ENCODE assay signal across 8 cellular contexts in genomic region chr7:130875265-130875741, GRCh38.
DNase-seq lines count a peak whose midpoint lies in the region; ATAC-seq and TF ChIP-seq lines count a peak whose summit lies in the region.

No MANE protein-coding gene starts in this region.

- ATAC-seq in IMR-90 (ENCODE audit: low read depth) (peak; percentile 12; the same call in 1 of the 2 replicates), HG03039 (IDR thresholded peaks at IDR 0.05; ENCODE audit: unreplicated experiment) (no peak), GM21529 (IDR thresholded peaks at IDR 0.05; ENCODE audit: unreplicated experiment) (no peak)

- peak overlapping the region; percentile 56; the same call in 1 of the 2 replicates for H3K27ac ChIP-seq in IMR-90 (ENCODE audit: insufficient read depth, low read length)
- H3K27ac ChIP-seq in neutrophil: no peak overlapping the region

- H4K20me1 ChIP-seq in IMR-90 (ENCODE audit: insufficient read depth, low read length): peaks cover 73% of the 10 kb centered on the region

- H3K4me1 ChIP-seq in IMR-90 (ENCODE audit: control insufficient read depth, insufficient read depth, low read length) (peaks cover 24% of the 10 kb centered on the region), neutrophil (ENCODE audit: control insufficient read depth in 1 of 2, insufficient read depth in 1 of 2, low read depth in 1 of 2, low read length in 1 of 2) (peaks cover 0 to 8% of the 10 kb centered on the region in 2 experiments)

- WGBS in IMR-90 (ENCODE audit: extremely low coverage in 2 of 2, insufficient read length in 1 of 2), 2 experiments: 20% methylated on average over 1 of the region's 6 CpGs; no CpG with 5 or more reads in 1 of the 2 experiments

- H3K14ac ChIP-seq in IMR-90 (replicated peaks; ENCODE audit: low read depth, low read length): 0 out of 2 replicates have a peak overlapping the region, but pooled peaks have one; percentile 3

- no peak overlapping the region for H3K27ac Mint-ChIP-seq in activated CD4-positive, alpha-beta T cell treated with anti-CD3 and anti-CD28 coated beads, Interleukin-2, amount 10 ng/mL, durations not matched to agents 24 days and 14 days

- 0 out of 2 replicates have a peak overlapping the region, but pooled peaks have one; percentile 1 for H2BK120ac ChIP-seq in IMR-90 (ENCODE audit: low read depth, low read length)

- TF ChIP-seq RAD21 in IMR-90 (IDR thresholded peaks at IDR 0.05; ENCODE audit: low read length): peak; percentile 56

- no peak overlapping the region for H4K5ac ChIP-seq in IMR-90 (ENCODE audit: low read depth, low read length)

- intact Hi-C loops in IMR-90 (cut with micrococcal nuclease): no loop called here
- intact Hi-C loops in activated CD4-positive, alpha-beta T cell treated with anti-CD3 and anti-CD28 coated beads, Interleukin-2, amount 10 ng/mL, durations not matched to agents 24 days and 14 days (cut with micrococcal nuclease): no loop called here

- H3K4me3 Mint-ChIP-seq in activated CD4-positive, alpha-beta T cell treated with anti-CD3 and anti-CD28 coated beads, Interleukin-2, amount 10 ng/mL, durations not matched to agents 24 days and 14 days: no peak overlapping the region

- no peak overlapping the region for H3K56ac ChIP-seq in IMR-90 (ENCODE audit: extremely low read depth, insufficient read depth, low read length)

- H3K36me3 Mint-ChIP-seq in activated CD4-positive, alpha-beta T cell treated with anti-CD3 and anti-CD28 coated beads, Interleukin-2, amount 10 ng/mL, durations not matched to agents 24 days and 14 days (ENCODE audit: low read depth): peaks cover 76% of the 10 kb centered on the region

- dilution Hi-C loops in IMR-90 (cut with HindIII; ENCODE audit: low sequenced_read_pairs, unreplicated experiment): no loop called here

- H3K9ac ChIP-seq in IMR-90 (ENCODE audit: low read depth, low read length): no peak overlapping the region

- no peak overlapping the region for H2AK5ac ChIP-seq in IMR-90 (ENCODE audit: low read depth, low read length)

- peak overlapping the region; percentile 44 for H2BK5ac ChIP-seq in IMR-90 (ENCODE audit: low read depth, low read length, poor library complexity, severe bottlenecking)

- CTCF ChIA-PET in IMR-90 (lab: Yijun Ruan, JAX): interaction anchor here (2.1 kb wide), 1 partner anchor 11 kb away, joined by 6 read pairs; no protein-coding TSS in a partner anchor

- H3K79me1 ChIP-seq in IMR-90 (ENCODE audit: low read depth in 1 of 2, low read length in 2 of 2): peaks cover 31 to 71% of the 10 kb centered on the region in 2 experiments

- no peak overlapping the region for H2BK15ac ChIP-seq in IMR-90 (ENCODE audit: low read depth, low read length)

- peak in 3 of 4 experiments; percentile 4 to 39 (median 20) for DNase-seq in activated CD4-positive, CD25-positive, alpha-beta regulatory T cell (lab: John Stamatoyannopoulos, UW)
- DNase-seq in activated CD4-positive, CD25-positive, alpha-beta regulatory T cell treated with anti-CD3 and anti-CD28 coated beads, Interleukin-2, amount 50 U/mL, for 72 hours: no peak
- DNase-seq in IMR-90 (peak; percentile 44), erythroblast (lab: John Stamatoyannopoulos, UW) (peak; percentile 18 to 45)
- DNase-seq in activated CD4-positive, alpha-beta T cell treated with anti-CD3 and anti-CD28 coated beads, Interleukin-2, amount 10 ng/mL, durations not matched to agents 24 days and 14 days: peak; percentile 82

- H3K36me3 ChIP-seq in IMR-90 (ENCODE audit: control insufficient read depth, insufficient read depth, low read length) (peaks cover 48% of the 10 kb centered on the region), neutrophil (peaks cover 68% of the 10 kb centered on the region)

- H4K91ac ChIP-seq in IMR-90 (ENCODE audit: insufficient read depth, low read depth, low read length): no peak overlapping the region

- peaks cover 35% of the 10 kb centered on the region for H3K4me1 Mint-ChIP-seq in activated CD4-positive, alpha-beta T cell treated with anti-CD3 and anti-CD28 coated beads, Interleukin-2, amount 10 ng/mL, durations not matched to agents 24 days and 14 days

- H3K27me3 ChIP-seq in IMR-90 (ENCODE audit: control insufficient read depth, insufficient read depth, low read length) (no peaks in the 10 kb centered on the region), neutrophil (no peaks in the 10 kb centered on the region)

- no TSS peak for BruUV-seq in IMR-90 (replicated peaks; lab: Mats Ljungman, UMichigan)

- TF ChIP-seq POLR2A in IMR-90 (IDR thresholded peaks at IDR 0.05; ENCODE audit: low read depth, low read length) (peak; percentile 26; the same call in 1 of the 2 replicates), erythroblast (IDR thresholded peaks at IDR 0.05; ENCODE audit: low read length) (no peak)

- H3K9me3 Mint-ChIP-seq in activated CD4-positive, alpha-beta T cell treated with anti-CD3 and anti-CD28 coated beads, Interleukin-2, amount 10 ng/mL, durations not matched to agents 24 days and 14 days: no peaks in the 10 kb centered on the region

- POLR2A ChIA-PET in IMR-90 (lab: Charles Lee; ENCODE audit: unreplicated experiment): no interaction called here

- H2BK20ac ChIP-seq in IMR-90 (ENCODE audit: low read depth, low read length): no peak overlapping the region

- TF ChIP-seq CTCF in IMR-90 (conservative IDR thresholded peaks at IDR 0.05; ENCODE audit: low read depth, low read length): peak; percentile 60
- TF ChIP-seq CTCF in neutrophil (IDR thresholded peaks at IDR 0.05): peak; percentile 77

- no peak overlapping the region for H3K23ac ChIP-seq in IMR-90 (ENCODE audit: low read depth, low read length)

- H3K9me3 ChIP-seq in IMR-90 (ENCODE audit: control insufficient read depth, insufficient read depth, low read length) (no peaks in the 10 kb centered on the region), neutrophil (no peaks in the 10 kb centered on the region)

- peak overlapping the region; percentile 20; the same call in 1 of the 2 replicates for H3K4ac ChIP-seq in IMR-90 (ENCODE audit: low read depth, low read length)

- H3K27me3 Mint-ChIP-seq in activated CD4-positive, alpha-beta T cell treated with anti-CD3 and anti-CD28 coated beads, Interleukin-2, amount 10 ng/mL, durations not matched to agents 24 days and 14 days: no peaks in the 10 kb centered on the region

- H3K18ac ChIP-seq in IMR-90 (ENCODE audit: low read depth, low read length): no peak overlapping the region

- H2AK9ac ChIP-seq in IMR-90 (replicated peaks; ENCODE audit: low read depth, low read length, poor library complexity): no peak overlapping the region

- H3K4me2 ChIP-seq in IMR-90 (ENCODE audit: low read depth, low read length): no peak overlapping the region

- 0 out of 4 replicates have a peak overlapping the region, but pooled peaks of 1 of the 2 experiments have one; percentile 4 for H4K8ac ChIP-seq in IMR-90 (ENCODE audit: low read depth in 2 of 2, low read length in 2 of 2)

- H3K4me3 ChIP-seq in IMR-90 (ENCODE audit: insufficient read depth, low read depth, low read length): no peak overlapping the region
- no peak overlapping the region for H3K4me3 ChIP-seq in neutrophil (ENCODE audit: low read depth in 1 of 2, low read length in 1 of 2)

- no peak overlapping the region for H2AFZ ChIP-seq in IMR-90 (replicated peaks; ENCODE audit: low read length, poor library complexity)

- in situ Hi-C loops in IMR-90 (cut with MboI; ENCODE audit: low sequenced_read_pairs): no loop called here

- H3K9me1 ChIP-seq in IMR-90 (ENCODE audit: insufficient read depth, low read length): peaks cover 24% of the 10 kb centered on the region

TF ChIP-seq in IMR-90, 13 proteins besides CTCF, POLR2A, EP300 and RAD21:
- no peak for TF ChIP-seq FOS (IDR thresholded peaks at IDR 0.05; ENCODE audit: low read depth, low read length)
- TF ChIP-seq USF2 (IDR thresholded peaks at IDR 0.05; ENCODE audit: low read depth, low read length): no peak
- peak; percentile 39 for TF ChIP-seq SMC3 (IDR thresholded peaks at IDR 0.05; ENCODE audit: low read depth, low read length)
